1 cellular context compared by ENCODE assay signal in genomic region chr1:209758360-209758759, GRCh38.
TF ChIP-seq lines count a peak whose summit lies in the region.

No MANE protein-coding gene starts in this region.

TF ChIP-seq in HepG2, 621 proteins besides CTCF, POLR2A, EP300 and RAD21:
- TF ChIP-seq PHF8 (CRISPR knock-in tag; IDR thresholded peaks at IDR 0.05) (no peak), ZNF614 (CRISPR knock-in tag; IDR thresholded peaks at IDR 0.05; ENCODE audit: borderline replicate concordance) (no peak), RAD51 (IDR thresholded peaks at IDR 0.05; ENCODE audit: borderline replicate concordance) (no peak), RELA (CRISPR knock-in tag; IDR thresholded peaks at IDR 0.05) (no peak), PRMT3 (CRISPR knock-in tag; IDR thresholded peaks at IDR 0.05; ENCODE audit: borderline replicate concordance, low read depth) (no peak)
TF ChIP-seq in HepG2: peak in this region for 0.
